Comparison of ENCODE assay signal across 8 cellular contexts in genomic region chr13:33723365-33723764, GRCh38.
DNase-seq lines count a peak whose midpoint lies in the region; ATAC-seq and TF ChIP-seq lines count a peak whose summit lies in the region.

No MANE protein-coding gene starts in this region.

- H3K27me3 ChIP-seq in H9 (ENCODE audit: insufficient read depth, low read length) (no peaks in the 10 kb centered on the region), prostate gland (replicated peaks; ENCODE audit: insufficient read depth) (no peaks in the 10 kb centered on the region)

- H3K4me1 ChIP-seq in H9 (ENCODE audit: insufficient read depth, low read length), result no peaks in the 10 kb centered on the region
- no peaks in the 10 kb centered on the region for H3K4me1 ChIP-seq in prostate gland (replicated peaks)

- H3K4me3 ChIP-seq in coronary artery, result no peak overlapping the region
- no peak overlapping the region for H3K4me3 ChIP-seq in prostate gland

- no peaks in the 10 kb centered on the region for H4K20me1 ChIP-seq in H9 (ENCODE audit: control insufficient read depth, insufficient read depth, insufficient read length)

- H3K27ac Mint-ChIP-seq in H9, result no peak overlapping the region

- H2BK5ac ChIP-seq in H9 (ENCODE audit: insufficient read length, low read length), result no peak overlapping the region

- H3K9ac ChIP-seq in H9 (ENCODE audit: extremely low read depth, insufficient read length, low read length), result no peak overlapping the region

- H3T11ph ChIP-seq in H9 (ENCODE audit: low read length), result no peak overlapping the region

- DNase-seq in H9, result no peak
- peak; percentile 66 for DNase-seq in NCI-H748 treated with DMSO at 0.1 percent for 48 hours (lab: John Stamatoyannopoulos, UW)
- DNase-seq in coronary artery (ENCODE audit: low spot score), result no peak
- DNase-seq in prostate gland (ENCODE audit: low spot score), result no peak
- DNase-seq in glomerular visceral epithelial cell (ENCODE audit: extremely low spot score), result no peak
- no peak for DNase-seq in NCI-H345 treated with DMSO at 0.1 percent for 48 hours (lab: John Stamatoyannopoulos, UW; ENCODE audit: unreplicated experiment)

- H3K14ac ChIP-seq in H9 (ENCODE audit: insufficient read depth, low read length), result no peak overlapping the region

- H3K23ac ChIP-seq in H9 (ENCODE audit: insufficient read length, low read depth, low read length), result no peak overlapping the region

- H4K5ac ChIP-seq in H9 (ENCODE audit: insufficient read length, low read depth, low read length), result no peak overlapping the region

- no peak overlapping the region for H3K4ac ChIP-seq in H9 (ENCODE audit: low read depth, low read length)

- H3K36me3 ChIP-seq in prostate gland, result no peaks in the 10 kb centered on the region

- H3K18ac ChIP-seq in H9 (ENCODE audit: insufficient read length, low read depth, low read length), result no peak overlapping the region

- no peaks in the 10 kb centered on the region for H3K9me3 ChIP-seq in H9 (ENCODE audit: control insufficient read depth, low read depth, low read length)
- no peaks in the 10 kb centered on the region for H3K9me3 ChIP-seq in prostate gland

- no peak overlapping the region for H4K91ac ChIP-seq in H9 (ENCODE audit: insufficient read length, low read depth, low read length)

- H3K79me1 ChIP-seq in H9 (ENCODE audit: insufficient read depth, low read depth, low read length, poor library complexity, severe bottlenecking), result no peaks in the 10 kb centered on the region

- no peak for TF ChIP-seq POLR2A in prostate gland (IDR thresholded peaks at IDR 0.05)

- peaks cover 0 to 4% (median 0%) of the 10 kb centered on the region in 3 experiments; a peak in 2 of 7 replicates for H3K36me3 Mint-ChIP-seq in H9 (ENCODE audit: insufficient read depth in 1 of 3, low read depth in 3 of 3)

- no peak overlapping the region for H2BK15ac ChIP-seq in H9 (ENCODE audit: low read depth, low read length)

- no peak overlapping the region for H2BK20ac ChIP-seq in H9 (ENCODE audit: low read depth, low read length, poor library complexity, severe bottlenecking)

- H4K8ac ChIP-seq in H9 (replicated peaks; ENCODE audit: insufficient read length, low read depth, low read length), result no peak overlapping the region

- H2BK12ac ChIP-seq in H9 (ENCODE audit: insufficient read length, low read depth, low read length), result no peak overlapping the region

- H2BK120ac ChIP-seq in H9 (ENCODE audit: low read depth, low read length, poor library complexity, severe bottlenecking), result no peak overlapping the region

- H3K23me2 ChIP-seq in H9 (ENCODE audit: insufficient read length, low read depth, low read length, poor library complexity, severe bottlenecking), result no peaks in the 10 kb centered on the region

- no peaks in the 10 kb centered on the region for H3K27me3 Mint-ChIP-seq in H9 (ENCODE audit: low read depth)

- no peak for TF ChIP-seq CTCF in H9 (conservative IDR thresholded peaks at IDR 0.05)
- no peak for TF ChIP-seq CTCF in coronary artery (IDR thresholded peaks at IDR 0.05)
- TF ChIP-seq CTCF in prostate gland (IDR thresholded peaks at IDR 0.05), result no peak

- H3K27ac ChIP-seq in H9 (ENCODE audit: insufficient read length, low read depth, low read length), result no peak overlapping the region
- peak overlapping the region; percentile 60 to 67 for H3K27ac ChIP-seq in coronary artery
- peak overlapping the region; percentile 30 to 32 for H3K27ac ChIP-seq in prostate gland

- H3K56ac ChIP-seq in H9 (ENCODE audit: insufficient read length, low read depth, low read length), result no peak overlapping the region

- H3K79me2 ChIP-seq in H9 (ENCODE audit: insufficient read depth, low read length), result no peaks in the 10 kb centered on the region

- H3K4me1 Mint-ChIP-seq in H9, result peaks cover 10 to 12% of the 10 kb centered on the region in 2 experiments

- H2AK5ac ChIP-seq in H9 (ENCODE audit: insufficient read length, low read length), result no peak overlapping the region

- peaks cover 0 to 6% of the 10 kb centered on the region in 2 experiments; a peak in 2 of 5 replicates for H3K9me3 Mint-ChIP-seq in H9

- no peak overlapping the region for H3K4me2 ChIP-seq in H9 (ENCODE audit: insufficient read depth, insufficient read length, low read length)

- no peak for ATAC-seq in GM18868 (IDR thresholded peaks at IDR 0.05; ENCODE audit: unreplicated experiment)
- ATAC-seq in HG03196 (IDR thresholded peaks at IDR 0.05; ENCODE audit: unreplicated experiment), result no peak

- H3K4me3 Mint-ChIP-seq in H9, result no peak overlapping the region

- H2AFZ ChIP-seq in H9 (ENCODE audit: low read length), result peak overlapping the region; percentile 45

- intact Hi-C loops in prostate gland (cut with DNase I), result loop anchor here (5.0 to 10.0 kb wide), 5 partner anchors 181 to 1136 kb away; partner anchors contain the start of genes PDS5B and STARD13
